26 cellular contexts compared by ENCODE assay signal in genomic region chr6:119545245-119545644, GRCh38.
"Had no signal": no experiment of that assay in that cellular context is flagged by ENCODE, and none has a peak within 500 bp of the region (broad histone marks: within the 10 kb centered on the region; RNA-seq: fewer than 3 reads in every experiment).

No MANE protein-coding gene starts in this region.

- H3K4me3 Mint-ChIP-seq: naive thymus-derived CD4-positive, alpha-beta T cell had no signal

- H3K4me1 ChIP-seq: gastrocnemius medialis, left lung, lower lobe of right lung had no signal

- H3K4me1 Mint-ChIP-seq: naive thymus-derived CD4-positive, alpha-beta T cell had no signal

- H3K36me3 ChIP-seq: esophagus squamous epithelium, gastrocnemius medialis, heart right ventricle, left lung, lower lobe of right lung had no signal

- H3K9me3 ChIP-seq: esophagus squamous epithelium, gastrocnemius medialis, heart right ventricle, left lung, lower lobe of right lung had no signal

- FAIRE-seq: colon, endothelial cell of umbilical vein, islet of Langerhans, keratinocyte had no signal

- DNase-seq: dermis blood vessel endothelial cell; dorsolateral prefrontal cortex; effector CD4-positive, alpha-beta T cell; effector memory CD4-positive, alpha-beta T cell; erythroblast; esophagus squamous epithelium; foreskin fibroblast; foreskin melanocyte; gastrocnemius medialis; glutamatergic neuron; head of caudate nucleus; heart right ventricle; hippocampal formation; left cardiac atrium; left lung; left ventricle myocardium superior; lower lobe of right lung; midbrain; naive thymus-derived CD4-positive, alpha-beta T cell had no signal

- H3K27ac Mint-ChIP-seq: naive thymus-derived CD4-positive, alpha-beta T cell had no signal

- H3K9me3 Mint-ChIP-seq: naive thymus-derived CD4-positive, alpha-beta T cell had no signal

- ATAC-seq: esophagus mucosa; gastrocnemius medialis; heart right ventricle; left cardiac atrium; left lung; lower lobe of right lung; naive thymus-derived CD4-positive, alpha-beta T cell had no signal

- H3K36me3 Mint-ChIP-seq: naive thymus-derived CD4-positive, alpha-beta T cell had no signal

- H3K27ac ChIP-seq: coronary artery, dorsolateral prefrontal cortex, epithelial cell of prostate, esophagus squamous epithelium, gastrocnemius medialis, heart right ventricle, left lung, lower lobe of right lung had no signal

- H3K4me3 ChIP-seq: coronary artery, dorsolateral prefrontal cortex, esophagus squamous epithelium, gastrocnemius medialis, heart right ventricle, left lung, lower lobe of right lung had no signal

- H3K27me3 ChIP-seq: esophagus squamous epithelium, gastrocnemius medialis, heart right ventricle, left lung had no signal
